In the genomic region with DNA sequence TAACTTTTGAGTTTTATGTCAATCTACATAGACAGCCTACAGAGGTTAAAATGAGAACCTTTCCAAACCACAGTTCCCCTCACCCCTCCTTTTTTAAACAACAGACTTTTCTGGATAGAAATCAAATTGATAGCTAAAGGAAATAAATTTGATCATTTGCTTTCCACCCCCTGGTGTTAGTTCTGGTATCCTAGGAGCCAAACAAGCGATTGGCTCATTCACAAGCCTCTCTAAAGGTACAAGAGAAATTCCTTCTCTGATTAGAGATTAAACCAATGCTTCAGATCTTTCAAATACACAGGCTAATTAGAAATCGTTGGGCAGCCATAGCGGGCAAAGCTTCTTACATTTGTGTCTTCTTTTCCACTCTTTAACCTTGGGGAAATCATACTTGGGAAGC, we compare ENCODE assay signal across 19 cellular contexts.
DNase-seq lines count a peak whose midpoint lies in the region; TF ChIP-seq lines count a peak whose summit lies in the region.
"Had no signal": no experiment of that assay in that cellular context is flagged by ENCODE, and none has a peak within 500 bp of the region (broad histone marks: within the 10 kb centered on the region; RNA-seq: fewer than 3 reads in every experiment).

No MANE protein-coding gene starts in this region.

- H3K36me3 Mint-ChIP-seq in activated CD4-positive, alpha-beta T cell treated with anti-CD3 and anti-CD28 coated beads, Interleukin-2, amount 10 ng/mL, durations not matched to agents 24 days and 14 days (ENCODE audit: low read depth): no peaks in the 10 kb centered on the region
- no peaks in the 10 kb centered on the region for H3K36me3 Mint-ChIP-seq in nephron (ENCODE audit: low read depth)
- H3K36me3 Mint-ChIP-seq in Caco-2 (ENCODE audit: insufficient read depth, unreplicated experiment): no peaks in the 10 kb centered on the region

- peak overlapping the region in 2 of 3 donors; percentile 11 to 26 for H3K27ac ChIP-seq in thyroid gland
- H3K27ac ChIP-seq: 22Rv1, A549, C4-2B had no signal

- BruUV-seq in Caco-2 (replicated peaks; lab: Mats Ljungman, UMichigan): no TSS peak

- no peak for TF ChIP-seq CTCF in nephron (IDR thresholded peaks at IDR 0.05; ENCODE audit: unreplicated experiment in 3 of 3)
- TF ChIP-seq CTCF in thyroid gland (IDR thresholded peaks at IDR 0.05): no peak
- no peak for TF ChIP-seq CTCF in Caco-2 (IDR thresholded peaks at IDR 0.05; ENCODE audit: insufficient read depth in 1 of 2, low read depth in 1 of 2, low read length in 1 of 2, severe bottlenecking in 1 of 2, unreplicated experiment in 1 of 2)

- peak; percentile 17 for DNase-seq in activated CD4-positive, alpha-beta T cell treated with anti-CD3 and anti-CD28 coated beads, Interleukin-2, amount 10 ng/mL, durations not matched to agents 24 days and 14 days
- no peak for DNase-seq in activated CD4-positive, alpha-beta T cell treated with anti-CD3 and anti-CD28 coated beads for 1 hour
- peak; percentile 29 for DNase-seq in OCI-M1 (lab: John Stamatoyannopoulos, UW)
- DNase-seq in thyroid gland: no peak
- no peak for DNase-seq in activated CD8-positive, alpha-beta memory T cell treated with anti-CD3 and anti-CD28 coated beads for 24 hours
- no peak for DNase-seq in COLO829 (ENCODE audit: low spot score)
- no peak for DNase-seq in Caco-2
- DNase-seq: AML-193; Calu3; CD4-positive, alpha-beta T cell; DMS79 treated with DMSO at 0.1 percent for 48 hours; GF-D8; GOT3; H7; HFFc6 had no signal

- no peak overlapping the region for H3K4me3 Mint-ChIP-seq in activated CD4-positive, alpha-beta T cell treated with anti-CD3 and anti-CD28 coated beads, Interleukin-2, amount 10 ng/mL, durations not matched to agents 24 days and 14 days
- H3K4me3 Mint-ChIP-seq in nephron: no peak overlapping the region
- no peak overlapping the region for H3K4me3 Mint-ChIP-seq in Caco-2 (ENCODE audit: unreplicated experiment)
- H3K4me3 Mint-ChIP-seq: CD4-positive, alpha-beta T cell; HFFc6 had no signal

- no peaks in the 10 kb centered on the region for H3K9me3 Mint-ChIP-seq in activated CD4-positive, alpha-beta T cell treated with anti-CD3 and anti-CD28 coated beads, Interleukin-2, amount 10 ng/mL, durations not matched to agents 24 days and 14 days
- H3K9me3 Mint-ChIP-seq in nephron: no peaks in the 10 kb centered on the region
- H3K9me3 Mint-ChIP-seq in Caco-2 (ENCODE audit: unreplicated experiment): no peaks in the 10 kb centered on the region
- H3K9me3 Mint-ChIP-seq: CD4-positive, alpha-beta T cell; HFFc6 had no signal

- H3K4me3 ChIP-seq in thyroid gland (replicated peaks in 1 of 3) (no peak overlapping the region), Caco-2 (ENCODE audit: low read depth, low read length) (no peak overlapping the region)
- H3K4me3 ChIP-seq: A549 had no signal

- no peaks in the 10 kb centered on the region for H3K9me3 ChIP-seq in thyroid gland
- H3K9me3 ChIP-seq in Caco-2: no peaks in the 10 kb centered on the region
- H3K9me3 ChIP-seq: A549 had no signal

- H3K4me1 ChIP-seq in thyroid gland (peaks cover 21 to 26% of the 10 kb centered on the region in 2 donors), Caco-2 (no peaks in the 10 kb centered on the region)
- H3K4me1 ChIP-seq: A549 had no signal

- H3K27ac Mint-ChIP-seq in activated CD4-positive, alpha-beta T cell treated with anti-CD3 and anti-CD28 coated beads, Interleukin-2, amount 10 ng/mL, durations not matched to agents 24 days and 14 days: no peak overlapping the region
- H3K27ac Mint-ChIP-seq in nephron (peak overlapping the region in 2 of 3 experiments; percentile 17 to 54), Caco-2 (ENCODE audit: unreplicated experiment) (no peak overlapping the region)
- H3K27ac Mint-ChIP-seq: CD4-positive, alpha-beta T cell; HFFc6 had no signal

- no peaks in the 10 kb centered on the region for H3K27me3 ChIP-seq in thyroid gland
- no peaks in the 10 kb centered on the region for H3K27me3 ChIP-seq in Caco-2 (replicated peaks; ENCODE audit: control insufficient read depth, insufficient read depth, low read length)

- intact Hi-C loops in activated CD4-positive, alpha-beta T cell treated with anti-CD3 and anti-CD28 coated beads, Interleukin-2, amount 10 ng/mL, durations not matched to agents 24 days and 14 days (cut with micrococcal nuclease): no loop called here
- intact Hi-C loops in thyroid gland (cut with DNase I) (no loop called here), Caco-2 (cut with micrococcal nuclease; ENCODE audit: unreplicated experiment) (no loop called here)

- H3K27me3 Mint-ChIP-seq in activated CD4-positive, alpha-beta T cell treated with anti-CD3 and anti-CD28 coated beads, Interleukin-2, amount 10 ng/mL, durations not matched to agents 24 days and 14 days: peaks cover 11% of the 10 kb centered on the region
- H3K27me3 Mint-ChIP-seq in nephron (ENCODE audit: low read depth) (no peaks in the 10 kb centered on the region), Caco-2 (ENCODE audit: insufficient read depth, unreplicated experiment) (peaks cover 5% of the 10 kb centered on the region)
- H3K27me3 Mint-ChIP-seq: CD4-positive, alpha-beta T cell had no signal

- CTCF ChIA-PET in Caco-2 (lab: Charles Lee): interaction anchor here (0.7 kb wide), 1 partner anchor 478 kb away, joined by 3 read pairs; a partner anchor contains a TSS

- POLR2A ChIA-PET in Caco-2 (lab: Charles Lee): no interaction called here

- no peaks in the 10 kb centered on the region for H3K4me1 Mint-ChIP-seq in activated CD4-positive, alpha-beta T cell treated with anti-CD3 and anti-CD28 coated beads, Interleukin-2, amount 10 ng/mL, durations not matched to agents 24 days and 14 days
- H3K4me1 Mint-ChIP-seq in nephron (no peaks in the 10 kb centered on the region), Caco-2 (ENCODE audit: low read depth, unreplicated experiment) (no peaks in the 10 kb centered on the region)

- H3K36me3 ChIP-seq in thyroid gland (no peaks in the 10 kb centered on the region), Caco-2 (ENCODE audit: control insufficient read depth, insufficient read depth, low read length) (no peaks in the 10 kb centered on the region)

- TF ChIP-seq POLR2A in thyroid gland (IDR thresholded peaks at IDR 0.05): no peak

- WGBS in thyroid gland, 2 donors: 59 to 62% methylated on average over 3 of the region's 3 CpGs

Comparison
In these comparisons a context has a peak if more than half of its experiments do, and no peak if none do; other contexts are left out.
1. DNase-seq: peak in activated CD4-positive, alpha-beta T cell treated with anti-CD3 and anti-CD28 coated beads, Interleukin-2, amount 10 ng/mL, durations not matched to agents 24 days and 14 days (single experiment) and OCI-M1 (single experiment); none in activated CD4-positive, alpha-beta T cell treated with anti-CD3 and anti-CD28 coated beads for 1 hour (single experiment), thyroid gland (0 of 2), activated CD8-positive, alpha-beta memory T cell treated with anti-CD3 and anti-CD28 coated beads for 24 hours (single experiment), COLO829 (single experiment) and Caco-2 (0 of 2).
2. H3K27ac Mint-ChIP-seq: peak in nephron (2 of 3); none in activated CD4-positive, alpha-beta T cell treated with anti-CD3 and anti-CD28 coated beads, Interleukin-2, amount 10 ng/mL, durations not matched to agents 24 days and 14 days (single experiment) and Caco-2 (single experiment).